ENCODE assay signal across 8 cellular contexts in the genomic region with DNA sequence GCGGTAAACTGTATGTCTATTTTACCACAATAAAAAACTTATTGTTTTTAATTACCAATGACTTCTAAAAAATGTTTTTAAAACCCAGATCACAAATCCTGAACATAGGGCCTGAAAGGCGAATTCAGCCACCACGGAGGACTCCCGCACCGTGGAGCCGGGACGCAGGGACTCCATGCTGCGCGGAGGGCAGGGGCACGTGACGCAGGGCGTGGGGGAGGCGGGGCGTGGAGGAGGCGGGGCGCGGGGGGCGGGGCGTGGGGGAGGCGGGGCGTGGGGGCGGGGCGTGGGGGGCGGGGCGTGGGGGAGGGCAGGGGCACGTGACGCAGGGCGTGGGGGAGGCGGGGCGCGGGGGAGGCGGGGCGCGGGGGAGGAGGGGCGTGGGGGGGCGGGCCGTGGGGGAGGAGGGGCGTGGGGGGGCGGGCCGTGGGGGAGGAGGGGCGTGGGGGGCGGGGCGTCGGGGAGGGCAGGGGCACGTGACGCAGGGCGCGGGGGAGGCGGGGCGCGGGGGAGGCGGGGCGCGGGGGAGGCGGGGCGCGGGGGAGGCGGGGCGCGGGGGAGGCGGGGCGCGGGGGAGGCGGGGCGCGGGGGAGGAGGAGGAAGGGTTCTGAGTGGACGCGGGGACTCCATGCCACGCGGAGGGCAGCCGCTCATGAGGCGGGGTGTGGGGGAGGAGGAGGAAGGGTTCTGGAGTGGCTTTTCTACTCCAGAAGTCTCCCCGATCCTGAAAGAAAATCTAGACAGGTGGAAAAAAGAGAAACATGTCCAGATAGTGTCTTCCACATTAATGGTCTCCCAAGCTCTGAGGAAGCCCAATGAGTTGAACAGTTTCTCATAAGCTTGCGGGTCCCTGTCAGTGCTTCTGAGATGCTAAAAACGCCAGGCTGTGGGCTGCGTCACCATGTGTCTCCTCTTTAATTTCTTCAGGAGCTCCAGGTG. TPM values are rescaled to one million over a fixed set of nuclear protein-coding genes. Genes with fewer than 3 reads are reported as not detected.
DNase-seq lines count a peak whose midpoint lies in the region; ATAC-seq and FAIRE-seq lines count a peak whose summit lies in the region.

No MANE protein-coding gene starts in this region.

- peak overlapping the region; percentile 68 for H3K9ac ChIP-seq in GM23248

- no peaks in the 10 kb centered on the region for H3K27me3 ChIP-seq in GM23248 (replicated peaks; ENCODE audit: insufficient read depth)

- DNase-seq in D341Med (ENCODE audit: low spot score) (peak; percentile 90), GM23248 (peak; percentile 81), NCI-H1105 (lab: John Stamatoyannopoulos, UW) (peak; percentile 79)
- DNase-seq in activated CD4-positive, CD25-positive, alpha-beta regulatory T cell treated with anti-CD3 and anti-CD28 coated beads, Interleukin-2, amount 50 U/mL, for 16 hours (ENCODE audit: low read depth, low spot score) = peak; percentile 59
- DNase-seq in central memory CD4-positive, alpha-beta T cell = peak; percentile 74
- DNase-seq in stimulated activated CD4-positive, alpha-beta T cell treated with anti-CD3 and anti-CD28 coated beads, Interleukin-12 subunit alpha, Interleukin-12 subunit beta, amount 100 ng/mL, for 24 hours (ENCODE audit: low read depth in 2 of 2) = peak; percentile 39 to 41

- peak overlapping the region; percentile 93 for H2AFZ ChIP-seq in GM23248

- H3K4me2 ChIP-seq in GM23248 (ENCODE audit: unreplicated experiment) = peak overlapping the region; percentile 92

- ATAC-seq in HG02970 (IDR thresholded peaks at IDR 0.05; ENCODE audit: low FRiP score, unreplicated experiment) = no peak

- H3K9me2 ChIP-seq in GM23248 (ENCODE audit: insufficient read depth) = no peaks in the 10 kb centered on the region

- 10 to 12% methylated on average over 19 to 58 of the region's 76 CpGs for WGBS in GM23248 (ENCODE audit: low coverage in 1 of 2, low lambda C conversion rate in 2 of 2, missing lambda C conversion rate in 2 of 2), 2 experiments

- H3K4me1 ChIP-seq in GM23248 (ENCODE audit: insufficient read depth) = peaks cover 4% of the 10 kb centered on the region; the same call in 1 of the 2 replicates

- H4K20me1 ChIP-seq in GM23248 (ENCODE audit: insufficient read depth) = no peaks in the 10 kb centered on the region

- H3K9me3 ChIP-seq in GM23248 (ENCODE audit: low read depth) = no peaks in the 10 kb centered on the region

- in situ Hi-C loops in GM23248 (cut with MboI) = no loop called here

- no peaks in the 10 kb centered on the region for H3K79me2 ChIP-seq in GM23248 (ENCODE audit: insufficient read depth)

- FAIRE-seq in islet of Langerhans (lab: Jason Lieb, UNC) = peak; percentile 21

- H3K27ac ChIP-seq in GM23248 = peak overlapping the region; percentile 35

- H3K4me3 ChIP-seq in GM23248 = peak overlapping the region; percentile 68

- H3K36me3 ChIP-seq in GM23248 (ENCODE audit: low read depth) = no peaks in the 10 kb centered on the region

- H3F3A ChIP-seq in GM23248 (ENCODE audit: insufficient read depth) = peaks cover 8% of the 10 kb centered on the region; the same call in 1 of the 2 replicates

RNA-seq across cellular contexts. Expression of a gene that starts 4.4 kb away (rescaled TPM):
- not detected in 2 replicates for total RNA-seq in GM23248 (2014; rRNA removed; shearing (Covaris generic))
- not detected in 2 replicates for polyA plus RNA-seq in GM23248 (2016; fragmentation: Nextera tagmentation; extraction: Ambion mirVana)

RNA-seq across cellular contexts. Expression of a gene that starts 31.5 kb away (rescaled TPM):
- total RNA-seq in GM23248 (2014; rRNA removed; shearing (Covaris generic)) = 7.8 and 10.2 TPM in 2 replicates
- 9.0 and 9.1 TPM in 2 replicates for polyA plus RNA-seq in GM23248 (2016; fragmentation: Nextera tagmentation; extraction: Ambion mirVana)

RNA-seq across cellular contexts. Expression of a gene that starts 48.5 kb away (rescaled TPM):
- total RNA-seq in GM23248 (2014; rRNA removed; shearing (Covaris generic)) = not detected in 2 replicates
- polyA plus RNA-seq in GM23248 (2016; fragmentation: Nextera tagmentation; extraction: Ambion mirVana) = not detected in 2 replicates

RNA-seq across cellular contexts. Expression of a gene that starts 54.4 kb away (rescaled TPM):
- total RNA-seq in GM23248 (2014; rRNA removed; shearing (Covaris generic)) = 60.7 and 67.9 TPM in 2 replicates
- 58.3 and 58.6 TPM in 2 replicates for polyA plus RNA-seq in GM23248 (2016; fragmentation: Nextera tagmentation; extraction: Ambion mirVana)

RNA-seq across cellular contexts. Expression of a gene that starts 55.3 kb away (rescaled TPM):
- total RNA-seq in GM23248 (2014; rRNA removed; shearing (Covaris generic)) = 93.0 and 197 TPM in 2 replicates
- 65.9 and 67.3 TPM in 2 replicates for polyA plus RNA-seq in GM23248 (2016; fragmentation: Nextera tagmentation; extraction: Ambion mirVana)

Comparison
In these comparisons a context has a peak if more than half of its experiments do, and no peak if none do; other contexts are left out.
1. DNase-seq: peak in every context shown above with its lines; median percentile 90 in D341Med; 81 in GM23248; 79 in NCI-H1105; 74 in central memory CD4-positive, alpha-beta T cell; 59 in activated CD4-positive, CD25-positive, alpha-beta regulatory T cell treated with anti-CD3 and anti-CD28 coated beads, Interleukin-2, amount 50 U/mL, for 16 hours; 40 in stimulated activated CD4-positive, alpha-beta T cell treated with anti-CD3 and anti-CD28 coated beads, Interleukin-12 subunit alpha, Interleukin-12 subunit beta, amount 100 ng/mL, for 24 hours.